In genomic region chr2:191376981-191377629, GRCh38 we compare ENCODE assay signal across 8 cellular contexts.
DNase-seq lines count a peak whose midpoint lies in the region; ATAC-seq and TF ChIP-seq lines count a peak whose summit lies in the region.

No MANE protein-coding gene starts in this region.

- no peaks in the 10 kb centered on the region for H3K9me3 ChIP-seq in cardiac muscle cell (ENCODE audit: low read depth)
- H3K9me3 ChIP-seq in CD8-positive, alpha-beta T cell (ENCODE audit: low read length): no peaks in the 10 kb centered on the region

- H3K27me3 Mint-ChIP-seq in CD8-positive, alpha-beta T cell (ENCODE audit: low read depth): peaks cover 6% of the 10 kb centered on the region
- no peaks in the 10 kb centered on the region for H3K27me3 Mint-ChIP-seq in activated T-helper 2 cell treated with anti-CD3 and anti-CD28 coated beads, Interferon-gamma antibody, Interleukin-2, Interleukin-4, amounts not matched to agents 10 μg/mL and 5 μg/mL and 100 μg/mL, durations not matched to agents 14 hours and 24 hours and 36 hours (ENCODE audit: low read depth)

- intact Hi-C loops in CD8-positive, alpha-beta T cell (cut with DNase I, micrococcal nuclease): no loop called here
- intact Hi-C loops in activated T-helper 2 cell treated with anti-CD3 and anti-CD28 coated beads, Interferon-gamma antibody, Interleukin-2, Interleukin-4, amounts not matched to agents 10 μg/mL and 5 μg/mL and 100 μg/mL, durations not matched to agents 14 hours and 24 hours and 36 hours (cut with micrococcal nuclease): no loop called here

- no peak overlapping the region for H3K27ac ChIP-seq in HL-60 (replicated peaks)
- no peak overlapping the region for H3K27ac ChIP-seq in cardiac muscle cell
- no peak overlapping the region for H3K27ac ChIP-seq in CD8-positive, alpha-beta T cell (ENCODE audit: low read depth, low read length)

- H3K4me1 ChIP-seq in cardiac muscle cell (ENCODE audit: low read depth): no peaks in the 10 kb centered on the region
- no peaks in the 10 kb centered on the region for H3K4me1 ChIP-seq in CD8-positive, alpha-beta T cell (ENCODE audit: insufficient read depth, low read length)

- DNase-seq in ACHN (peak; percentile 91), HL-60 (ENCODE audit: low read depth in 1 of 2, low spot score in 1 of 2) (peak; percentile 50 to 55), SW480 (ENCODE audit: low spot score) (peak; percentile 86), cardiac muscle cell (ENCODE audit: low read depth in 1 of 2, low spot score in 1 of 2) (peak; percentile 28 to 93), renal cortical epithelial cell (ENCODE audit: low read depth) (peak; percentile 92)
- no peak for DNase-seq in CD8-positive, alpha-beta T cell
- DNase-seq in activated T-helper 2 cell treated with anti-CD3 and anti-CD28 coated beads, Interferon-gamma antibody, Interleukin-2, Interleukin-4, amounts not matched to agents 10 μg/mL and 5 μg/mL and 100 μg/mL, durations not matched to agents 14 hours and 24 hours and 36 hours (ENCODE audit: low spot score): no peak

- no peaks in the 10 kb centered on the region for H3K36me3 Mint-ChIP-seq in CD8-positive, alpha-beta T cell
- H3K36me3 Mint-ChIP-seq in activated T-helper 2 cell treated with anti-CD3 and anti-CD28 coated beads, Interferon-gamma antibody, Interleukin-2, Interleukin-4, amounts not matched to agents 10 μg/mL and 5 μg/mL and 100 μg/mL, durations not matched to agents 14 hours and 24 hours and 36 hours (ENCODE audit: low read depth): no peaks in the 10 kb centered on the region

- no peak overlapping the region for H3K4me3 Mint-ChIP-seq in CD8-positive, alpha-beta T cell
- H3K4me3 Mint-ChIP-seq in activated T-helper 2 cell treated with anti-CD3 and anti-CD28 coated beads, Interferon-gamma antibody, Interleukin-2, Interleukin-4, amounts not matched to agents 10 μg/mL and 5 μg/mL and 100 μg/mL, durations not matched to agents 14 hours and 24 hours and 36 hours (ENCODE audit: low read depth): no peak overlapping the region

- no peaks in the 10 kb centered on the region for H3K9me3 Mint-ChIP-seq in CD8-positive, alpha-beta T cell
- no peaks in the 10 kb centered on the region for H3K9me3 Mint-ChIP-seq in activated T-helper 2 cell treated with anti-CD3 and anti-CD28 coated beads, Interferon-gamma antibody, Interleukin-2, Interleukin-4, amounts not matched to agents 10 μg/mL and 5 μg/mL and 100 μg/mL, durations not matched to agents 14 hours and 24 hours and 36 hours

- H3K36me3 ChIP-seq in cardiac muscle cell: no peaks in the 10 kb centered on the region
- no peaks in the 10 kb centered on the region for H3K36me3 ChIP-seq in CD8-positive, alpha-beta T cell (ENCODE audit: insufficient read depth, low read length)

- POLR2A ChIA-PET in CD8-positive, alpha-beta T cell (lab: Charles Lee): no interaction called here

- CTCF ChIA-PET in CD8-positive, alpha-beta T cell (lab: Charles Lee): no interaction called here

- TF ChIP-seq CTCF in HL-60 (IDR thresholded peaks at IDR 0.05; ENCODE audit: insufficient read depth, low read length): no peak
- TF ChIP-seq CTCF in cardiac muscle cell (IDR thresholded peaks at IDR 0.05; ENCODE audit: low read depth, low read length): no peak
- TF ChIP-seq CTCF in CD8-positive, alpha-beta T cell (IDR thresholded peaks at IDR 0.05): no peak

- peak; percentile 89 for ATAC-seq in GM18868 (IDR thresholded peaks at IDR 0.05; ENCODE audit: unreplicated experiment)
- no peak for ATAC-seq in CD8-positive, alpha-beta T cell

- H3K4me1 Mint-ChIP-seq in CD8-positive, alpha-beta T cell (ENCODE audit: low read depth): no peaks in the 10 kb centered on the region
- H3K4me1 Mint-ChIP-seq in activated T-helper 2 cell treated with anti-CD3 and anti-CD28 coated beads, Interferon-gamma antibody, Interleukin-2, Interleukin-4, amounts not matched to agents 10 μg/mL and 5 μg/mL and 100 μg/mL, durations not matched to agents 14 hours and 24 hours and 36 hours (ENCODE audit: low read depth): peaks cover 10% of the 10 kb centered on the region

- no peak overlapping the region for H3K27ac Mint-ChIP-seq in CD8-positive, alpha-beta T cell
- H3K27ac Mint-ChIP-seq in activated T-helper 2 cell treated with anti-CD3 and anti-CD28 coated beads, Interferon-gamma antibody, Interleukin-2, Interleukin-4, amounts not matched to agents 10 μg/mL and 5 μg/mL and 100 μg/mL, durations not matched to agents 14 hours and 24 hours and 36 hours: no peak overlapping the region

- H3K27me3 ChIP-seq in HL-60 (ENCODE audit: insufficient read depth, poor library complexity, severe bottlenecking) (no peaks in the 10 kb centered on the region), cardiac muscle cell (no peaks in the 10 kb centered on the region)
- no peaks in the 10 kb centered on the region for H3K27me3 ChIP-seq in CD8-positive, alpha-beta T cell (ENCODE audit: insufficient read depth, low read length)

- H3K4me3 ChIP-seq in HL-60 (replicated peaks; ENCODE audit: insufficient read depth, low read length): no peak overlapping the region
- H3K4me3 ChIP-seq in cardiac muscle cell: no peak overlapping the region
- no peak overlapping the region for H3K4me3 ChIP-seq in CD8-positive, alpha-beta T cell (ENCODE audit: low read depth, low read length)

- in situ Hi-C loops in ACHN (cut with HindIII; ENCODE audit: low pct_ligation_motif_present, low pct_unique_long_range_greater_than_20kb, low sequenced_read_pairs): no loop called here

Comparison
In these comparisons a context has a peak if more than half of its experiments do, and no peak if none do; other contexts are left out.
1. DNase-seq: peak in ACHN (single experiment), HL-60 (2 of 2), SW480 (single experiment), cardiac muscle cell (2 of 2) and renal cortical epithelial cell (single experiment); none in CD8-positive, alpha-beta T cell (0 of 7) and activated T-helper 2 cell treated with anti-CD3 and anti-CD28 coated beads, Interferon-gamma antibody, Interleukin-2, Interleukin-4, amounts not matched to agents 10 μg/mL and 5 μg/mL and 100 μg/mL, durations not matched to agents 14 hours and 24 hours and 36 hours (single experiment).